ENCODE assay signal across 10 cellular contexts in genomic region chr11:84993386-84993785, GRCh38.
DNase-seq lines count a peak whose midpoint lies in the region; ATAC-seq and TF ChIP-seq lines count a peak whose summit lies in the region.
"Had no signal": no experiment of that assay in that cellular context is flagged by ENCODE, and none has a peak within 500 bp of the region (broad histone marks: within the 10 kb centered on the region; RNA-seq: fewer than 3 reads in every experiment).

No MANE protein-coding gene starts in this region.

- WGBS in smooth muscle cell (ENCODE audit: low lambda C conversion rate): 72% methylated on average over 4 of the region's 4 CpGs

- no peaks in the 10 kb centered on the region for H3K27me3 ChIP-seq in smooth muscle cell (ENCODE audit: low read depth)

- no peaks in the 10 kb centered on the region for H3K4me1 ChIP-seq in smooth muscle cell (ENCODE audit: low read depth)

- no peaks in the 10 kb centered on the region for H3K9me3 ChIP-seq in smooth muscle cell (replicated peaks; ENCODE audit: low read depth)

- ATAC-seq in HG02571 (IDR thresholded peaks at IDR 0.05; ENCODE audit: unreplicated experiment): no peak

- no peaks in the 10 kb centered on the region for H4K20me1 ChIP-seq in smooth muscle cell (ENCODE audit: low read depth)

- H3K4me3 ChIP-seq in smooth muscle cell: no peak overlapping the region

- H3K4me1 Mint-ChIP-seq in endothelial cell (ENCODE audit: unreplicated experiment): no peaks in the 10 kb centered on the region
- H3K4me1 Mint-ChIP-seq: activated naive CD8-positive, alpha-beta T cell treated with anti-CD3 and anti-CD28 coated beads, Interleukin-2, amount 10 ng/mL, durations not matched to agents 7 days and 5 days had no signal

- no peaks in the 10 kb centered on the region for H3K36me3 ChIP-seq in smooth muscle cell (ENCODE audit: low read depth)

- no peak overlapping the region for H2AFZ ChIP-seq in smooth muscle cell (ENCODE audit: low read depth)

- no peaks in the 10 kb centered on the region for H3F3A ChIP-seq in smooth muscle cell (ENCODE audit: low read depth)

- DNase-seq in NCI-H1417 (lab: John Stamatoyannopoulos, UW): peak in 2 of 3 experiments; percentile 26 to 64
- no peak for DNase-seq in NCI-H1417 treated with DMSO at 0.1 percent for 48 hours (lab: John Stamatoyannopoulos, UW)
- peak; percentile 18 for DNase-seq in NAMALWA (ENCODE audit: low spot score)
- DNase-seq in endothelial cell (ENCODE audit: low spot score): peak; percentile 24
- no peak for DNase-seq in smooth muscle cell (lab: John Stamatoyannopoulos, UW; ENCODE audit: unreplicated experiment)
- no peak for DNase-seq in NCI-H2081 treated with DMSO at 0.1 percent for 48 hours (lab: John Stamatoyannopoulos, UW)
- DNase-seq in GDM1 (lab: John Stamatoyannopoulos, UW): no peak
- DNase-seq: activated B cell treated with CpG ODN at 0.5 μM for 24 hours; activated naive CD8-positive, alpha-beta T cell treated with anti-CD3 and anti-CD28 coated beads, Interleukin-2, amount 10 ng/mL, durations not matched to agents 7 days and 5 days had no signal

- no peak overlapping the region for H3K27ac Mint-ChIP-seq in endothelial cell (ENCODE audit: unreplicated experiment)
- H3K27ac Mint-ChIP-seq: activated B cell treated with CpG ODN at 0.5 μM for 24 hours; activated naive CD8-positive, alpha-beta T cell treated with anti-CD3 and anti-CD28 coated beads, Interleukin-2, amount 10 ng/mL, durations not matched to agents 7 days and 5 days had no signal

- H3K36me3 Mint-ChIP-seq in endothelial cell (ENCODE audit: low read depth, unreplicated experiment): no peaks in the 10 kb centered on the region
- H3K36me3 Mint-ChIP-seq: activated naive CD8-positive, alpha-beta T cell treated with anti-CD3 and anti-CD28 coated beads, Interleukin-2, amount 10 ng/mL, durations not matched to agents 7 days and 5 days had no signal

- peak; percentile 32 for TF ChIP-seq CTCF in endothelial cell (IDR thresholded peaks at IDR 0.05; ENCODE audit: unreplicated experiment)
- peak; percentile 19 for TF ChIP-seq CTCF in smooth muscle cell (IDR thresholded peaks at IDR 0.05; ENCODE audit: borderline replicate concordance, insufficient read depth, poor library complexity, severe bottlenecking)

- no peak overlapping the region for H3K4me2 ChIP-seq in smooth muscle cell

- no peaks in the 10 kb centered on the region for H3K27me3 Mint-ChIP-seq in endothelial cell (ENCODE audit: unreplicated experiment)
- H3K27me3 Mint-ChIP-seq: activated B cell treated with CpG ODN at 0.5 μM for 24 hours; activated naive CD8-positive, alpha-beta T cell treated with anti-CD3 and anti-CD28 coated beads, Interleukin-2, amount 10 ng/mL, durations not matched to agents 7 days and 5 days had no signal

- no peak overlapping the region for H3K4me3 Mint-ChIP-seq in endothelial cell (ENCODE audit: unreplicated experiment)
- H3K4me3 Mint-ChIP-seq: activated B cell treated with CpG ODN at 0.5 μM for 24 hours; activated naive CD8-positive, alpha-beta T cell treated with anti-CD3 and anti-CD28 coated beads, Interleukin-2, amount 10 ng/mL, durations not matched to agents 7 days and 5 days had no signal

- no peaks in the 10 kb centered on the region for H3K9me3 Mint-ChIP-seq in endothelial cell (ENCODE audit: unreplicated experiment)

- no peaks in the 10 kb centered on the region for H3K79me2 ChIP-seq in smooth muscle cell (ENCODE audit: low read depth)

- H3K27ac ChIP-seq in smooth muscle cell (ENCODE audit: low read depth): no peak overlapping the region

- H3K9ac ChIP-seq in smooth muscle cell (ENCODE audit: low read depth): no peak overlapping the region

Comparison
In these comparisons a context has a peak if more than half of its experiments do, and no peak if none do; other contexts are left out.
1. DNase-seq: peak in NCI-H1417 (2 of 3), NAMALWA (single experiment) and endothelial cell (single experiment); none in NCI-H1417 treated with DMSO at 0.1 percent for 48 hours (single experiment), smooth muscle cell (single experiment), NCI-H2081 treated with DMSO at 0.1 percent for 48 hours (single experiment) and GDM1 (single experiment).